3 cellular contexts compared by ENCODE assay signal in the genomic region with DNA sequence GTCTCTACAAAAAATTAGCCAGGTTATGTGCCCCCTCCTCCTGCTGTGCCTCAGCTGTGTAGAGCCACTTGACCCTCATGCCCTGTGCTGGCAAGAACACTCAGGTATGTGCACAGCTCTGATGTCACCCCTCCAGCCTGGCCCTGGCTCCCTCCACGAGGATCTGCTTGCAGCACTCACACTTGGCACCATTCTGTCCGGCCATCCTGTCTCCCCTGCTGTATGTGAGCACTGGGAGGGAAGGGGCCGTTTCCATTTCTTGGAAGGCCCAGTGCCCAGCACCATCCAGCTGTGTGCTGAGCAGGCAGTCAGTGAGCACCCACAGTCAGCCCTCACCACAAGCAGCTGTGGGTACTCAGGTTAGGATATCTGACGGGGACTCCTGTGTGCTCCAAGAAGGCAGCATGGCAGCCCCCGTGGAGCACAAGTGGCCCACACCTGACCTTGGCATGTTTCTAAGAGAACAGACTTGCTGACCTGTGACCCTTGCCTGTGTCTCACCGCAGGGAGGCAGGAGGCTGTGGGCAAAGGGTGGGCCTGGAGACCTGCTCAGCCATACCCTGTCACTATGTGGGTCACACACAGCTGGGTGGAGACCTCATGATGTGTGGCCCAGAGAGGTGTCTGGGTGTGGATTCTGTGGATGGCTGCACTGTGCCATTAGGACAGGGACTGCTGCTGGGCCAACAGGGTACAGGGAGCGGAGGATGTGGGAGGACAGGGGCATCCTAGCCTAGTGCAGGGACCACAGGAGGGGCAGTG.
TF ChIP-seq lines count a peak whose summit lies in the region.

No MANE protein-coding gene starts in this region.

TF ChIP-seq in HCT116, 20 proteins besides CTCF, POLR2A, EP300 and RAD21 (continues in another document):
- TF ChIP-seq, protein P1, sequence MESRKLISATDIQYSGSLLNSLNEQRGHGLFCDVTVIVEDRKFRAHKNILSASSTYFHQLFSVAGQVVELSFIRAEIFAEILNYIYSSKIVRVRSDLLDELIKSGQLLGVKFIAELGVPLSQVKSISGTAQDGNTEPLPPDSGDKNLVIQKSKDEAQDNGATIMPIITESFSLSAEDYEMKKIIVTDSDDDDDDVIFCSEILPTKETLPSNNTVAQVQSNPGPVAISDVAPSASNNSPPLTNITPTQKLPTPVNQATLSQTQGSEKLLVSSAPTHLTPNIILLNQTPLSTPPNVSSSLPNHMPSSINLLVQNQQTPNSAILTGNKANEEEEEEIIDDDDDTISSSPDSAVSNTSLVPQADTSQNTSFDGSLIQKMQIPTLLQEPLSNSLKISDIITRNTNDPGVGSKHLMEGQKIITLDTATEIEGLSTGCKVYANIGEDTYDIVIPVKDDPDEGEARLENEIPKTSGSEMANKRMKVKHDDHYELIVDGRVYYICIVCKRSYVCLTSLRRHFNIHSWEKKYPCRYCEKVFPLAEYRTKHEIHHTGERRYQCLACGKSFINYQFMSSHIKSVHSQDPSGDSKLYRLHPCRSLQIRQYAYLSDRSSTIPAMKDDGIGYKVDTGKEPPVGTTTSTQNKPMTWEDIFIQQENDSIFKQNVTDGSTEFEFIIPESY (IDR thresholded peaks at IDR 0.05; ENCODE audit: extremely low read depth, insufficient replicate concordance, low read length) = no peak
- TF ChIP-seq JUND (IDR thresholded peaks at IDR 0.05) (no peak), POLR2AphosphoS5 (IDR thresholded peaks at IDR 0.05; ENCODE audit: low read depth, low read length) (no peak), CBX3 (IDR thresholded peaks at IDR 0.05; ENCODE audit: low read depth) (no peak), ZFX (IDR thresholded peaks at IDR 0.05) (no peak), ZNF274 (IDR thresholded peaks at IDR 0.05; ENCODE audit: low read depth, low read length) (no peak), SRF (IDR thresholded peaks at IDR 0.05; ENCODE audit: low read depth) (no peak), SP1 (IDR thresholded peaks at IDR 0.05; ENCODE audit: low read depth) (no peak), YY1 (IDR thresholded peaks at IDR 0.05; ENCODE audit: extremely low read depth, insufficient replicate concordance, low read depth, low read length) (no peak), FOSL1 (IDR thresholded peaks at IDR 0.05; ENCODE audit: low read depth) (no peak), MAX (IDR thresholded peaks at IDR 0.05) (no peak), ELF1 (IDR thresholded peaks at IDR 0.05; ENCODE audit: borderline replicate concordance, low read depth) (no peak), CEBPB (IDR thresholded peaks at IDR 0.05; ENCODE audit: low read depth) (no peak), SIN3A (IDR thresholded peaks at IDR 0.05; ENCODE audit: low read depth) (no peak), TCF7L2 (IDR thresholded peaks at IDR 0.05; ENCODE audit: borderline replicate concordance, extremely low read depth, insufficient read depth, insufficient read length) (no peak), EZH2phosphoT487 (IDR thresholded peaks at IDR 0.05; ENCODE audit: borderline replicate concordance) (no peak), EZH2 (IDR thresholded peaks at IDR 0.05) (no peak)
- TF ChIP-seq, protein P2, sequence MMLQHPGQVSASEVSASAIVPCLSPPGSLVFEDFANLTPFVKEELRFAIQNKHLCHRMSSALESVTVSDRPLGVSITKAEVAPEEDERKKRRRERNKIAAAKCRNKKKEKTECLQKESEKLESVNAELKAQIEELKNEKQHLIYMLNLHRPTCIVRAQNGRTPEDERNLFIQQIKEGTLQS (IDR thresholded peaks at IDR 0.05) = no peak

TF ChIP-seq in WTC11, 78 proteins besides CTCF, POLR2A, EP300 and RAD21:
- TF ChIP-seq FOXP1 (CRISPR knock-in tag; IDR thresholded peaks at IDR 0.05; ENCODE audit: borderline replicate concordance) = no peak; the same call in 1 of the 2 replicates
- TF ChIP-seq JUN (CRISPR knock-in tag; IDR thresholded peaks at IDR 0.05) = no peak
- no peak for TF ChIP-seq ZNF219 (CRISPR knock-in tag; IDR thresholded peaks at IDR 0.05; ENCODE audit: borderline replicate concordance)
- no peak for TF ChIP-seq PREB (CRISPR knock-in tag; IDR thresholded peaks at IDR 0.05; ENCODE audit: borderline replicate concordance)
- TF ChIP-seq HMGXB4 (CRISPR knock-in tag; IDR thresholded peaks at IDR 0.05) = no peak
- TF ChIP-seq EMX1 (CRISPR knock-in tag; IDR thresholded peaks at IDR 0.05) = no peak
- TF ChIP-seq ZNF281 (CRISPR knock-in tag; IDR thresholded peaks at IDR 0.05) = no peak
- TF ChIP-seq GTF2I (CRISPR knock-in tag; conservative IDR thresholded peaks at IDR 0.05) = no peak

TF ChIP-seq in HepG2, 621 proteins besides CTCF, POLR2A, EP300 and RAD21:
- TF ChIP-seq, protein P3, sequence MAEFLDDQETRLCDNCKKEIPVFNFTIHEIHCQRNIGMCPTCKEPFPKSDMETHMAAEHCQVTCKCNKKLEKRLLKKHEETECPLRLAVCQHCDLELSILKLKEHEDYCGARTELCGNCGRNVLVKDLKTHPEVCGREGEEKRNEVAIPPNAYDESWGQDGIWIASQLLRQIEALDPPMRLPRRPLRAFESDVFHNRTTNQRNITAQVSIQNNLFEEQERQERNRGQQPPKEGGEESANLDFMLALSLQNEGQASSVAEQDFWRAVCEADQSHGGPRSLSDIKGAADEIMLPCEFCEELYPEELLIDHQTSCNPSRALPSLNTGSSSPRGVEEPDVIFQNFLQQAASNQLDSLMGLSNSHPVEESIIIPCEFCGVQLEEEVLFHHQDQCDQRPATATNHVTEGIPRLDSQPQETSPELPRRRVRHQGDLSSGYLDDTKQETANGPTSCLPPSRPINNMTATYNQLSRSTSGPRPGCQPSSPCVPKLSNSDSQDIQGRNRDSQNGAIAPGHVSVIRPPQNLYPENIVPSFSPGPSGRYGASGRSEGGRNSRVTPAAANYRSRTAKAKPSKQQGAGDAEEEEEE (CRISPR knock-in tag; IDR thresholded peaks at IDR 0.05; ENCODE audit: borderline replicate concordance) = no peak
- no peak for TF ChIP-seq HNRNPH1 (optimal IDR thresholded peaks at IDR 0.05; ENCODE audit: low read depth, low read length)
- TF ChIP-seq ZNF687 (CRISPR knock-in tag; IDR thresholded peaks at IDR 0.05) = peak; percentile 44
- TF ChIP-seq RBM22 (optimal IDR thresholded peaks at IDR 0.05; ENCODE audit: low read length) = peak; percentile 32
- 0 out of 2 replicates have a peak, but pooled peaks have one; percentile 47 for TF ChIP-seq DZIP1 (CRISPR knock-in tag; IDR thresholded peaks at IDR 0.05)
- TF ChIP-seq HNRNPL (IDR thresholded peaks at IDR 0.05; ENCODE audit: low read depth, low read length) = 0 out of 2 replicates have a peak, but pooled peaks have one; percentile 41
- TF ChIP-seq LBX2 (CRISPR knock-in tag; IDR thresholded peaks at IDR 0.05; ENCODE audit: borderline replicate concordance) = 0 out of 2 replicates have a peak, but pooled peaks have one; percentile 10
